ENCODE assay signal across 13 cellular contexts in genomic region chr4:89572224-89572858, GRCh38.
DNase-seq lines count a peak whose midpoint lies in the region; ATAC-seq, FAIRE-seq and TF ChIP-seq lines count a peak whose summit lies in the region.
"Had no signal": no experiment of that assay in that cellular context is flagged by ENCODE, and none has a peak within 500 bp of the region (broad histone marks: within the 10 kb centered on the region; RNA-seq: fewer than 3 reads in every experiment).

No MANE protein-coding gene starts in this region.

- no peaks in the 10 kb centered on the region for H3K27me3 ChIP-seq in endothelial cell of umbilical vein (ENCODE audit: control insufficient read depth in 2 of 2, insufficient read depth in 2 of 2, low read length in 2 of 2)
- H3K27me3 ChIP-seq in body of pancreas: no peaks in the 10 kb centered on the region
- no peaks in the 10 kb centered on the region for H3K27me3 ChIP-seq in adrenal gland

- CTCF ChIA-PET in endothelial cell of umbilical vein (lab: Charles Lee): interaction anchor here (0.9 to 1.9 kb wide), 6 partner anchors 10 to 90 kb away, joined by 3 to 5 read pairs (median 3); no protein-coding TSS in a partner anchor

- no peak overlapping the region for H3K4me2 ChIP-seq in endothelial cell of umbilical vein (ENCODE audit: insufficient read depth, low read length)

- DNase-seq in NCI-H1417 (lab: John Stamatoyannopoulos, UW) (peak; percentile 44 to 96 (median 91)), NCI-H510A (lab: John Stamatoyannopoulos, UW) (peak; percentile 74), endothelial cell of umbilical vein (ENCODE audit: low read depth, low spot score) (peak; percentile 89), smooth muscle cell of the brain vasculature (ENCODE audit: low read depth, low spot score) (peak; percentile 24), body of pancreas (no peak), Ammon's horn (ENCODE audit: low spot score) (no peak), adrenal gland (no peak)
- DNase-seq: activated T-cell treated with anti-CD3 and anti-CD28 coated beads for 4 hours; amniotic stem cell; stimulated activated naive B cell treated with anti-CD40 and anti-IgM and Interleukin-4, amounts not matched to agents 10 μg/mL and 1 μg/mL and 100 μg/mL, for 72 hours had no signal

- ATAC-seq in body of pancreas: no peak
- no peak for ATAC-seq in GM21381 (IDR thresholded peaks at IDR 0.05; ENCODE audit: unreplicated experiment)
- ATAC-seq: stimulated activated naive B cell treated with anti-CD40 and anti-IgM and Interleukin-4, amounts not matched to agents 10 μg/mL and 1 μg/mL and 100 μg/mL, for 72 hours had no signal

- H3K9me1 ChIP-seq in endothelial cell of umbilical vein (replicated peaks; ENCODE audit: control insufficient read depth, extremely low read depth, insufficient read depth, low read length): no peaks in the 10 kb centered on the region

- H2AFZ ChIP-seq in endothelial cell of umbilical vein (ENCODE audit: low read depth, low read length): peak overlapping the region; percentile 50

- no peak overlapping the region for H3K9ac ChIP-seq in endothelial cell of umbilical vein (replicated peaks; ENCODE audit: extremely low read depth, insufficient read depth, low read length)

- peak; percentile 76 for FAIRE-seq in endothelial cell of umbilical vein (lab: Jason Lieb, UNC)
- FAIRE-seq: GM12891 had no signal

- H4K20me1 ChIP-seq in endothelial cell of umbilical vein (replicated peaks; ENCODE audit: control insufficient read depth, extremely low read depth, insufficient read depth, low read length): no peaks in the 10 kb centered on the region

- H3K36me3 ChIP-seq in endothelial cell of umbilical vein (ENCODE audit: control insufficient read depth in 2 of 2, extremely low read depth in 1 of 2, insufficient read depth in 2 of 2, low read length in 2 of 2): no peaks in the 10 kb centered on the region
- no peaks in the 10 kb centered on the region for H3K36me3 ChIP-seq in body of pancreas (replicated peaks in 1 of 2; ENCODE audit: insufficient read depth in 1 of 2, low read depth in 2 of 2)
- no peaks in the 10 kb centered on the region for H3K36me3 ChIP-seq in adrenal gland (replicated peaks in 1 of 2)

- no peak overlapping the region for H3K27ac ChIP-seq in endothelial cell of umbilical vein (ENCODE audit: insufficient read depth, low read depth, low read length)
- H3K27ac ChIP-seq in body of pancreas: no peak overlapping the region
- no peak overlapping the region for H3K27ac ChIP-seq in adrenal gland
- H3K27ac ChIP-seq: RWPE1 had no signal

- 56 to 81% methylated on average over 2 of the region's 2 CpGs for WGBS in body of pancreas, 2 donors
- 53 to 77% (median 67%) methylated on average over 2 of the region's 2 CpGs for WGBS in adrenal gland, 4 donors

- dilution Hi-C loops in endothelial cell of umbilical vein (cut with MboI; ENCODE audit: extremely low pct_ligation_motif_present, low sequenced_read_pairs): no loop called here

- BruUV-seq in endothelial cell of umbilical vein (replicated peaks; lab: Mats Ljungman, UMichigan): no TSS peak

- H3K9me3 ChIP-seq in endothelial cell of umbilical vein (replicated peaks; ENCODE audit: control insufficient read depth, insufficient read depth, low read length): no peaks in the 10 kb centered on the region
- no peaks in the 10 kb centered on the region for H3K9me3 ChIP-seq in body of pancreas
- no peaks in the 10 kb centered on the region for H3K9me3 ChIP-seq in adrenal gland (replicated peaks in 1 of 3)

- no peaks in the 10 kb centered on the region for H3K79me2 ChIP-seq in endothelial cell of umbilical vein (ENCODE audit: control insufficient read depth, insufficient read depth, low read length)

- H3K4me1 ChIP-seq in endothelial cell of umbilical vein (ENCODE audit: control insufficient read depth, extremely low read depth, insufficient read depth, low read length) (no peaks in the 10 kb centered on the region), body of pancreas (no peaks in the 10 kb centered on the region), adrenal gland (replicated peaks in 1 of 2) (no peaks in the 10 kb centered on the region)

- intact Hi-C loops in endothelial cell of umbilical vein (cut with micrococcal nuclease) (no loop called here), body of pancreas (cut with DNase I) (no loop called here), adrenal gland (cut with DNase I) (no loop called here)

- TF ChIP-seq POLR2A in endothelial cell of umbilical vein (IDR thresholded peaks at IDR 0.05; ENCODE audit: low read depth, low read length) (no peak), body of pancreas (IDR thresholded peaks at IDR 0.05) (no peak), adrenal gland (IDR thresholded peaks at IDR 0.05) (no peak)

- POLR2A ChIA-PET in endothelial cell of umbilical vein (lab: Charles Lee): no interaction called here

- no peak overlapping the region for H3K4me3 ChIP-seq in endothelial cell of umbilical vein (replicated peaks in 1 of 3; ENCODE audit: insufficient read depth in 1 of 3, low read depth in 1 of 3, low read length in 3 of 3)
- H3K4me3 ChIP-seq in body of pancreas: no peak overlapping the region
- H3K4me3 ChIP-seq in adrenal gland: no peak overlapping the region

- TF ChIP-seq CTCF in endothelial cell of umbilical vein (IDR thresholded peaks at IDR 0.05; ENCODE audit: extremely low read depth in 1 of 2, insufficient read depth in 1 of 2, low read depth in 1 of 2, low read length in 2 of 2): no peak
- no peak for TF ChIP-seq CTCF in body of pancreas (IDR thresholded peaks at IDR 0.05)
- TF ChIP-seq CTCF in adrenal gland (IDR thresholded peaks at IDR 0.05): no peak

TF ChIP-seq in endothelial cell of umbilical vein, 7 proteins besides CTCF, POLR2A, EP300 and RAD21:
- TF ChIP-seq MYC (IDR thresholded peaks at IDR 0.05; ENCODE audit: low read depth, low read length): no peak
- no peak for TF ChIP-seq EZH2 (IDR thresholded peaks at IDR 0.05; ENCODE audit: borderline replicate concordance, low read depth, low read length, severe bottlenecking)
- TF ChIP-seq FOS (IDR thresholded peaks at IDR 0.05; ENCODE audit: borderline replicate concordance, insufficient read depth, low read length): no peak
- no peak for TF ChIP-seq JUN (IDR thresholded peaks at IDR 0.05; ENCODE audit: borderline replicate concordance, insufficient read depth, insufficient read length, low read depth)
- TF ChIP-seq, protein P1, sequence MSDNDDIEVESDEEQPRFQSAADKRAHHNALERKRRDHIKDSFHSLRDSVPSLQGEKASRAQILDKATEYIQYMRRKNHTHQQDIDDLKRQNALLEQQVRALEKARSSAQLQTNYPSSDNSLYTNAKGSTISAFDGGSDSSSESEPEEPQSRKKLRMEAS (IDR thresholded peaks at IDR 0.05; ENCODE audit: insufficient read depth, insufficient read length): no peak
- TF ChIP-seq GATA2 (IDR thresholded peaks at IDR 0.05; ENCODE audit: insufficient read depth, insufficient read length, low read depth, low read length): no peak
- TF ChIP-seq POLR2AphosphoS5 (IDR thresholded peaks at IDR 0.05; ENCODE audit: insufficient read depth, low read depth, low read length): no peak

Comparison
In these comparisons a context has a peak if more than half of its experiments do, and no peak if none do; other contexts are left out.
1. DNase-seq: peak in NCI-H1417 (3 of 3), NCI-H510A (single experiment), endothelial cell of umbilical vein (single experiment) and smooth muscle cell of the brain vasculature (single experiment); none in body of pancreas (0 of 4), Ammon's horn (single experiment) and adrenal gland (0 of 7).